Comparison of ENCODE assay signal across 23 cellular contexts in the genomic region with DNA sequence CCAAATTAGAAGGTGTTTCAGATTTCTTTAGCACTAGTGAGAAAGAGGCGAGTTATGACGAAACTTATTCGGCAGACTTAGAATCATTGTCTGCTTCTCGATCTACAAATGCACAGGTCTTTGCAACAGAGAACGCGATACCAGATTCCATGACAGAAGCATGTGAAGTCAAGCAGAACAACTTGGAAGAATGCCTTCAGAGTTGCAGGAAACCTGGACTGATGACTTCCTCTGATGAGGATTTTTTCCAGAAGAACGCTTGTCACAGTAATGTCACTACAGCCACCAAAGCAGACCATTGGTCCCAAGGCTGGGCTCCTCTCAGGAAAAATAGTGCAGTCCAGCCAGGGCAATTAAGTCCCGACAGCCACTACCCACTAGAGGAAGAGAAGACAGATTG. TPM values are rescaled to one million over a fixed set of nuclear protein-coding genes. Genes with fewer than 3 reads are reported as not detected.
DNase-seq lines count a peak whose midpoint lies in the region; ATAC-seq, FAIRE-seq and TF ChIP-seq lines count a peak whose summit lies in the region.
"Had no signal": no experiment of that assay in that cellular context is flagged by ENCODE, and none has a peak within 500 bp of the region (broad histone marks: within the 10 kb centered on the region; RNA-seq: fewer than 3 reads in every experiment).

No MANE protein-coding gene starts in this region.

- no peaks in the 10 kb centered on the region for H3K4me1 ChIP-seq in HAP-1
- H3K4me1 ChIP-seq: BE2C, BLaER1 had no signal

- no peak for ATAC-seq in stimulated activated naive CD8-positive, alpha-beta T cell treated with anti-CD3 and anti-CD28 coated beads, Interleukin-15, Interleukin-2, amounts not matched to agents 100 U/mL and 50 U/mL, for 24 hours
- ATAC-seq: GM12878 had no signal

- no peak for TF ChIP-seq POLR2A in GM12892 (IDR thresholded peaks at IDR 0.05; ENCODE audit: low read depth, low read length)

- peak overlapping the region; percentile 54 for H3K27ac Mint-ChIP-seq in nephron progenitor cell
- H3K27ac Mint-ChIP-seq: CD4-positive, alpha-beta memory T cell; CD4-positive, CD25-positive, alpha-beta regulatory T cell had no signal

- DNase-seq in GM12892 (ENCODE audit: insufficient read length) (no peak), cerebellum (ENCODE audit: low spot score) (peak; percentile 54), nephron progenitor cell (no peak), HAP-1 (ENCODE audit: low spot score in 2 of 2) (no peak), superior temporal gyrus (ENCODE audit: extremely low spot score) (no peak)
- DNase-seq in stimulated activated naive CD8-positive, alpha-beta T cell treated with anti-CD3 and anti-CD28 coated beads, Interleukin-15, Interleukin-2, amounts not matched to agents 100 U/mL and 50 U/mL, for 24 hours: no peak
- DNase-seq: 8988T; ACHN; BE2C; CD4-positive, alpha-beta memory T cell; CD4-positive, CD25-positive, alpha-beta regulatory T cell; CD8-positive, alpha-beta memory T cell; COR-L47; DMS 273 treated with DMSO at 0.1 percent for 48 hours; DMS153; DMS53; DMS79 treated with DMSO at 0.1 percent for 48 hours; GDM1 had no signal

- peak; percentile 17 for FAIRE-seq in GM12892 (lab: Jason Lieb, UNC)
- FAIRE-seq: A204.1, GM12878, GM19239 had no signal

- H3K4me3 ChIP-seq in HAP-1: no peak overlapping the region
- H3K4me3 ChIP-seq: BLaER1, GM12878 had no signal

- peaks cover 60% of the 10 kb centered on the region for H3K36me3 Mint-ChIP-seq in nephron progenitor cell (ENCODE audit: low read depth)
- H3K36me3 Mint-ChIP-seq: CD14-positive monocyte had no signal

- no peak for TF ChIP-seq CTCF in nephron progenitor cell (IDR thresholded peaks at IDR 0.05)

- H3K9me3 ChIP-seq in HAP-1: no peaks in the 10 kb centered on the region
- H3K9me3 ChIP-seq: BE2C, BLaER1 had no signal

- no peaks in the 10 kb centered on the region for H3K9me3 Mint-ChIP-seq in nephron progenitor cell
- H3K9me3 Mint-ChIP-seq: CD14-positive monocyte; CD4-positive, alpha-beta memory T cell; CD4-positive, CD25-positive, alpha-beta regulatory T cell; CD8-positive, alpha-beta memory T cell had no signal

- H3K36me3 ChIP-seq in HAP-1 (replicated peaks): peaks cover 32% of the 10 kb centered on the region

- peaks cover 6% of the 10 kb centered on the region for H3K4me1 Mint-ChIP-seq in nephron progenitor cell
- H3K4me1 Mint-ChIP-seq: CD14-positive monocyte; CD4-positive, alpha-beta memory T cell had no signal

- no peaks in the 10 kb centered on the region for H3K27me3 Mint-ChIP-seq in nephron progenitor cell (ENCODE audit: low read depth, poor library complexity)
- H3K27me3 Mint-ChIP-seq: CD4-positive, alpha-beta memory T cell; CD4-positive, CD25-positive, alpha-beta regulatory T cell; CD8-positive, alpha-beta memory T cell had no signal

- in situ Hi-C loops in HAP-1 (cut with MboI; ENCODE audit: low sequenced_read_pairs): no loop called here

- H3K4me3 Mint-ChIP-seq in nephron progenitor cell: no peak overlapping the region
- H3K4me3 Mint-ChIP-seq: CD14-positive monocyte; CD4-positive, alpha-beta memory T cell; CD4-positive, CD25-positive, alpha-beta regulatory T cell; CD8-positive, alpha-beta memory T cell had no signal

- H3K27me3 ChIP-seq in HAP-1 (ENCODE audit: low read depth): no peaks in the 10 kb centered on the region
- H3K27me3 ChIP-seq: BE2C, BLaER1 had no signal

RNA-seq across cellular contexts. Expression of a gene that starts 50.6 kb away (rescaled TPM):
- 6.1 TPM for polyA plus RNA-seq in GM12892 (2012; ENCODE audit: missing spikeins)
- total RNA-seq in cerebellum: 12.3 TPM
